15 cellular contexts compared by ENCODE assay signal in genomic region chr11:103920449-103920848, GRCh38.
DNase-seq lines count a peak whose midpoint lies in the region; ATAC-seq and TF ChIP-seq lines count a peak whose summit lies in the region.
"Had no signal": no experiment of that assay in that cellular context is flagged by ENCODE, and none has a peak within 500 bp of the region (broad histone marks: within the 10 kb centered on the region; RNA-seq: fewer than 3 reads in every experiment).

No MANE protein-coding gene starts in this region.

- no peak for TF ChIP-seq CTCF in choroid plexus epithelial cell (conservative IDR thresholded peaks at IDR 0.05; ENCODE audit: low read depth, low read length)

- H3K4me3 ChIP-seq in choroid plexus epithelial cell (ENCODE audit: low read depth, low read length), result no peak overlapping the region
- H3K4me3 ChIP-seq: BLaER1, psoas muscle, transverse colon had no signal

- peak; percentile 64 for DNase-seq in choroid plexus epithelial cell (ENCODE audit: low read depth)
- DNase-seq in OCI-M1 (lab: John Stamatoyannopoulos, UW), result no peak
- DNase-seq in NCI-H82 (lab: John Stamatoyannopoulos, UW), result no peak
- DNase-seq in HCEC 1CT, result no peak
- DNase-seq: activated CD4-positive, CD25-positive, alpha-beta regulatory T cell treated with anti-CD3 and anti-CD28 coated beads, Interleukin-2, amount 50 U/mL, for 72 hours; activated naive CD4-positive, alpha-beta T cell treated with anti-CD3 and anti-CD28 coated beads, Interleukin-2, amount 10 ng/mL, durations not matched to agents 7 days and 5 days; NCI-H2171; psoas muscle; SHP77 treated with DMSO at 0.1 percent for 48 hours; transverse colon had no signal

- ATAC-seq in GM18498 (IDR thresholded peaks at IDR 0.05; ENCODE audit: unreplicated experiment) (peak; percentile 49), GM21528 (IDR thresholded peaks at IDR 0.05; ENCODE audit: low FRiP score, unreplicated experiment) (peak; percentile 54), HG03159 (IDR thresholded peaks at IDR 0.05; ENCODE audit: unreplicated experiment) (peak; percentile 51), HG03108 (IDR thresholded peaks at IDR 0.05; ENCODE audit: unreplicated experiment) (no peak)
- ATAC-seq: psoas muscle had no signal
